Comparison of ENCODE assay signal across 8 cellular contexts in genomic region chr1:150974580-150975478, GRCh38. TPM values are rescaled to one million over a fixed set of nuclear protein-coding genes. Genes with fewer than 3 reads are reported as not detected.
A peak's percentile ranks its signal among the peaks of the same experiment; 100 is the strongest.
DNase-seq lines count a peak whose midpoint lies in the region; ATAC-seq and TF ChIP-seq lines count a peak whose summit lies in the region.

A gene with protein sequence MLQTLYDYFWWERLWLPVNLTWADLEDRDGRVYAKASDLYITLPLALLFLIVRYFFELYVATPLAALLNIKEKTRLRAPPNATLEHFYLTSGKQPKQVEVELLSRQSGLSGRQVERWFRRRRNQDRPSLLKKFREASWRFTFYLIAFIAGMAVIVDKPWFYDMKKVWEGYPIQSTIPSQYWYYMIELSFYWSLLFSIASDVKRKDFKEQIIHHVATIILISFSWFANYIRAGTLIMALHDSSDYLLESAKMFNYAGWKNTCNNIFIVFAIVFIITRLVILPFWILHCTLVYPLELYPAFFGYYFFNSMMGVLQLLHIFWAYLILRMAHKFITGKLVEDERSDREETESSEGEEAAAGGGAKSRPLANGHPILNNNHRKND (minus strand): TSS chr1:150974835. CDS start chr1:150969090, 5,745 bp downstream.

- H3K27ac Mint-ChIP-seq in nephron progenitor cell = peak within 1 kb of the TSS; percentile 93

- peaks cover 3% of the 10 kb centered on the region for H3K27me3 Mint-ChIP-seq in nephron progenitor cell (ENCODE audit: low read depth, poor library complexity)

- no peaks in the 10 kb centered on the region for H3K9me3 Mint-ChIP-seq in nephron progenitor cell

- no peaks in the 10 kb centered on the region for H3K36me3 ChIP-seq in HUES48 (ENCODE audit: control insufficient read depth, insufficient read depth, low read length)
- H3K36me3 ChIP-seq in stomach = no peaks in the 10 kb centered on the region

- H3K9ac ChIP-seq in HUES48 (ENCODE audit: low read depth, low read length) = peak within 1 kb of the TSS; percentile 70

- no peak for TF ChIP-seq CTCF in fibroblast of pulmonary artery (IDR thresholded peaks at IDR 0.05; ENCODE audit: low read length, missing control alignments)
- TF ChIP-seq CTCF in nephron progenitor cell (IDR thresholded peaks at IDR 0.05) = no peak
- TF ChIP-seq CTCF in stomach (IDR thresholded peaks at IDR 0.05) = no peak

- ATAC-seq in GM19452 (IDR thresholded peaks at IDR 0.05; ENCODE audit: unreplicated experiment) = peak; percentile 42

- TF ChIP-seq EP300 in stomach (IDR thresholded peaks at IDR 0.05) = no peak

- H3K27ac ChIP-seq in HUES48 (ENCODE audit: low read depth, low read length) = peak within 1 kb of the TSS; percentile 77
- peak within 1 kb of the TSS; percentile 91 to 99 (median 91) for H3K27ac ChIP-seq in stomach

- no peaks in the 10 kb centered on the region for H3K36me3 Mint-ChIP-seq in nephron progenitor cell (ENCODE audit: low read depth)

- 10 to 24% (median 14%) methylated on average over 35 to 104 of the region's 106 CpGs for WGBS in stomach, 5 donors

- peak within 1 kb of the TSS; percentile 84 for H3K4me3 Mint-ChIP-seq in nephron progenitor cell

- no peak for TF ChIP-seq POLR2A in stomach (IDR thresholded peaks at IDR 0.05)

- DNase-seq in CD1c-positive myeloid dendritic cell (ENCODE audit: extremely low spot score) = peak; percentile 77
- DNase-seq in RPMI7951 (ENCODE audit: low read depth) = peak; percentile 76
- DNase-seq in activated effector memory CD4-positive, alpha-beta T cell treated with Interleukin-2 at 50 U/mL for 16 hours = peak; percentile 70
- peak; percentile 74 for DNase-seq in fibroblast of pulmonary artery (ENCODE audit: low read depth)
- DNase-seq in nephron progenitor cell = peak; percentile 88
- DNase-seq in stomach = peak; percentile 87

- H3K4me3 ChIP-seq in HUES48 (ENCODE audit: low read depth, low read length) = peak within 1 kb of the TSS; percentile 76
- peak within 1 kb of the TSS; percentile 83 for H3K4me3 ChIP-seq in fibroblast of pulmonary artery (replicated peaks; ENCODE audit: low read depth, low read length)
- peak within 1 kb of the TSS; percentile 80 to 97 (median 93) for H3K4me3 ChIP-seq in stomach

- no peaks in the 10 kb centered on the region for H3K27me3 ChIP-seq in HUES48 (ENCODE audit: control insufficient read depth, insufficient read depth, low read length)
- H3K27me3 ChIP-seq in stomach = no peaks in the 10 kb centered on the region

- intact Hi-C loops in stomach (cut with DNase I; ENCODE audit: low total_unique reads) = no loop called here

- H3K4me1 Mint-ChIP-seq in nephron progenitor cell = peaks cover 64% of the 10 kb centered on the region

- H3K4me1 ChIP-seq in HUES48 (ENCODE audit: control insufficient read depth, insufficient read depth, low read length) = peaks cover 59% of the 10 kb centered on the region
- peaks cover 60 to 89% (median 81%) of the 10 kb centered on the region in 4 donors for H3K4me1 ChIP-seq in stomach

- H3K9me3 ChIP-seq in HUES48 (ENCODE audit: control insufficient read depth, insufficient read depth, low read length) (no peaks in the 10 kb centered on the region), stomach (no peaks in the 10 kb centered on the region)

RNA-seq across cellular contexts. Expression of the gene that starts here (rescaled TPM):
- total RNA-seq in RPMI7951 (2014; rRNA removed; shearing (Covaris generic)) = 91.0 and 122 TPM in 2 replicates
- total RNA-seq in stomach = 100 to 1,000 TPM in 2 of 5 donors, 10 to 100 TPM in 3; 24.9 to 117 (median 76.0) TPM
- polyA plus RNA-seq in stomach = 100 to 1,000 TPM; 101 to 125 (median 114) TPM

Comparison
In these comparisons a context has a peak if more than half of its experiments do, and no peak if none do; other contexts are left out.
1. Peak in every context shown above with its lines: DNase-seq, ATAC-seq, H3K4me3 ChIP-seq and H3K27ac ChIP-seq.